In the genomic region with DNA sequence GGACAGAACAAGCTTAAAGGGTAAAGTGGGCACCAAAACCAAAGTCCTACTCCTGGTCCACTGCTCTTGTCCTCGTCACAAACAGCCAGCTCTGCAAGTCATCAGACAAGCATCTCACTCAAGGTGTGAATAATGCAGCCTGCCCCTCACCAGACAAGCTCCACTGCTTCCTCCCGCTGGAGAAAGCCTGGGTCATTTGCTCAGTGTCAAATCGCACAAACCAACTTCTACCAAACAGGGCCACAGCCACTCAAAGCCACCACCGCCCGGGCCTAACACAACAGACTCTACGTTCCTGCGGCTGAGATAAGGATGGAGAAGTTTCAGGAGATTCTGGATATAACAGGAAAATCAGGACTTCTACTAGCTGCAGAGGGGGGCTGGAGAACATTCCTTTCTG, we compare ENCODE assay signal across 9 cellular contexts. TPM values are rescaled to one million over a fixed set of nuclear protein-coding genes. Genes with fewer than 3 reads are reported as not detected.
DNase-seq lines count a peak whose midpoint lies in the region; ATAC-seq, FAIRE-seq and TF ChIP-seq lines count a peak whose summit lies in the region.
"Had no signal": no experiment of that assay in that cellular context is flagged by ENCODE, and none has a peak within 500 bp of the region (broad histone marks: within the 10 kb centered on the region; RNA-seq: fewer than 3 reads in every experiment).

No MANE protein-coding gene starts in this region.

- 13 to 52% (median 32%) methylated on average over 6 to 7 of the region's 7 CpGs for whole genome bisulfite sequencing in stomach, 5 donors

- peak overlapping the region; percentile 19 for H3K4me2 ChIP-seq in keratinocyte (ENCODE audit: control insufficient read depth, extremely low read depth, insufficient read depth, low read depth, low read length)

- H3K9me3 ChIP-seq in keratinocyte (ENCODE audit: control insufficient read depth, low read depth, low read length) (no peaks in the 10 kb centered on the region), stomach (no peaks in the 10 kb centered on the region)

- no peaks in the 10 kb centered on the region for H3K27me3 ChIP-seq in keratinocyte (ENCODE audit: control insufficient read depth, extremely low read depth, insufficient read depth, low read length)
- no peaks in the 10 kb centered on the region for H3K27me3 ChIP-seq in stomach

- peaks cover 10 to 25% of the 10 kb centered on the region in 2 experiments for H3K36me3 ChIP-seq in keratinocyte (ENCODE audit: control insufficient read depth in 2 of 2, extremely low read depth in 1 of 2, insufficient read depth in 2 of 2, low read length in 2 of 2)
- H3K36me3 ChIP-seq in stomach = peaks cover 29 to 46% (median 40%) of the 10 kb centered on the region in 4 donors

- intact Hi-C loops in stomach (cut with DNase I; ENCODE audit: low total_unique reads) = loop anchor here (10.0 kb wide), 2 partner anchors 138 to 188 kb away; no protein-coding TSS in a partner anchor

- DNase-seq in activated T-cell treated with anti-CD3 and anti-CD28 coated beads, Interleukin-2, amount 50 U/mL, for 24 hours = no peak
- DNase-seq in activated T-cell treated with anti-CD3 and anti-CD28 coated beads, Interleukin-2, amount 50 U/mL, for 1 hour = no peak
- no peak for DNase-seq in WTC11 (ENCODE audit: low spot score)
- DNase-seq in keratinocyte (ENCODE audit: low read depth, low spot score) = no peak
- DNase-seq in stomach = peak; percentile 47
- no peak for DNase-seq in COR-L47 (lab: John Stamatoyannopoulos, UW)
- no peak for DNase-seq in germinal center (ENCODE audit: low spot score)
- DNase-seq in globus pallidus (ENCODE audit: low spot score) = no peak

- ATAC-seq in WTC11 = no peak
- ATAC-seq: left lobe of liver had no signal

- peaks cover 26% of the 10 kb centered on the region for H3K4me1 ChIP-seq in keratinocyte (ENCODE audit: control insufficient read depth, extremely low read depth, insufficient read depth, low read length)
- H3K4me1 ChIP-seq in stomach = peaks cover 48 to 85% (median 79%) of the 10 kb centered on the region in 4 donors

- H2AFZ ChIP-seq in keratinocyte (ENCODE audit: control insufficient read depth, low read length) = no peak overlapping the region

- no peak overlapping the region for H3K4me3 ChIP-seq in keratinocyte (ENCODE audit: control insufficient read depth in 2 of 3, extremely low read depth in 1 of 3, insufficient read depth in 2 of 3, low read depth in 1 of 3, low read length in 3 of 3)
- H3K4me3 ChIP-seq in stomach = peak overlapping the region; percentile 87 to 97 (median 94)

- peak; percentile 13 for FAIRE-seq in keratinocyte (lab: Jason Lieb, UNC)

- H3K9me1 ChIP-seq in keratinocyte (ENCODE audit: control insufficient read depth, extremely low read depth, insufficient read depth, low read length) = no peaks in the 10 kb centered on the region

- no peak for TF ChIP-seq POLR2A in stomach (IDR thresholded peaks at IDR 0.05)

- TF ChIP-seq CTCF in WTC11 (IDR thresholded peaks at IDR 0.05) = no peak
- TF ChIP-seq CTCF in keratinocyte (optimal IDR thresholded peaks at IDR 0.05 in 1 of 3, IDR thresholded peaks at IDR 0.05 in 1 of 3, conservative IDR thresholded peaks at IDR 0.05 in 1 of 3; ENCODE audit: extremely low read depth in 1 of 3, insufficient read depth in 2 of 3, low read length in 3 of 3) = no peak
- TF ChIP-seq CTCF in stomach (IDR thresholded peaks at IDR 0.05) = no peak

- no peaks in the 10 kb centered on the region for H3K9me3 Mint-ChIP-seq in activated T-cell treated with anti-CD3 and anti-CD28 coated beads, Interleukin-2, amount 50 U/mL, for 24 hours
- H3K9me3 Mint-ChIP-seq in WTC11 = no peaks in the 10 kb centered on the region

- H3K36me3 Mint-ChIP-seq in activated T-cell treated with anti-CD3 and anti-CD28 coated beads, Interleukin-2, amount 50 U/mL, for 24 hours (ENCODE audit: low read depth) = peaks cover 64% of the 10 kb centered on the region
- peaks cover 55% of the 10 kb centered on the region for H3K36me3 Mint-ChIP-seq in WTC11

- peaks cover 2% of the 10 kb centered on the region for H3K79me2 ChIP-seq in keratinocyte (ENCODE audit: control insufficient read depth, insufficient read depth, low read length)

- CTCF ChIA-PET in WTC11 (lab: Charles Lee) = interaction anchor here (1.0 to 5.6 kb wide), 3 partner anchors 80 to 90 kb away, joined by 5 to 145 read pairs (median 6); no protein-coding TSS in a partner anchor

- H3K27ac Mint-ChIP-seq in activated T-cell treated with anti-CD3 and anti-CD28 coated beads, Interleukin-2, amount 50 U/mL, for 24 hours = no peak overlapping the region
- H3K27ac Mint-ChIP-seq in WTC11 = peak overlapping the region; percentile 64; the same call in 1 of the 2 replicates

- POLR2A ChIA-PET in WTC11 (lab: Charles Lee) = no interaction called here

- H3K4me1 Mint-ChIP-seq in activated T-cell treated with anti-CD3 and anti-CD28 coated beads, Interleukin-2, amount 50 U/mL, for 24 hours (ENCODE audit: low read depth) = peaks cover 77% of the 10 kb centered on the region
- peaks cover 51% of the 10 kb centered on the region for H3K4me1 Mint-ChIP-seq in WTC11

- H3K4me3 Mint-ChIP-seq in activated T-cell treated with anti-CD3 and anti-CD28 coated beads, Interleukin-2, amount 50 U/mL, for 24 hours = peak overlapping the region; percentile 81
- H3K4me3 Mint-ChIP-seq in WTC11 = peak overlapping the region; percentile 70

- TF ChIP-seq EP300 in stomach (IDR thresholded peaks at IDR 0.05) = no peak

- no peaks in the 10 kb centered on the region for H3K27me3 Mint-ChIP-seq in activated T-cell treated with anti-CD3 and anti-CD28 coated beads, Interleukin-2, amount 50 U/mL, for 24 hours
- no peaks in the 10 kb centered on the region for H3K27me3 Mint-ChIP-seq in WTC11 (ENCODE audit: low read depth)

- no peak overlapping the region for H3K9ac ChIP-seq in keratinocyte (ENCODE audit: control insufficient read depth, extremely low read depth, insufficient read depth, low read length)

- H3K27ac ChIP-seq in keratinocyte (ENCODE audit: control insufficient read depth, insufficient read depth, low read length) = no peak overlapping the region
- H3K27ac ChIP-seq in stomach = peak overlapping the region; percentile 45 to 96 (median 88)

- no peaks in the 10 kb centered on the region for H4K20me1 ChIP-seq in keratinocyte (ENCODE audit: control insufficient read depth, extremely low read depth, insufficient read depth, low read length)

- dilution Hi-C loops in keratinocyte (cut with MboI; ENCODE audit: extremely low pct_ligation_motif_present, low sequenced_read_pairs) = no loop called here

TF ChIP-seq in WTC11, 78 proteins besides CTCF, POLR2A, EP300 and RAD21 (continues in another document):
- TF ChIP-seq CREM (CRISPR knock-in tag; IDR thresholded peaks at IDR 0.05) (no peak), SMAD3 (CRISPR knock-in tag; IDR thresholded peaks at IDR 0.05; ENCODE audit: borderline replicate concordance) (no peak), ZNF232 (CRISPR knock-in tag; IDR thresholded peaks at IDR 0.05) (no peak), OVOL2 (CRISPR knock-in tag; IDR thresholded peaks at IDR 0.05; ENCODE audit: borderline replicate concordance) (no peak)
- TF ChIP-seq, protein P1, sequence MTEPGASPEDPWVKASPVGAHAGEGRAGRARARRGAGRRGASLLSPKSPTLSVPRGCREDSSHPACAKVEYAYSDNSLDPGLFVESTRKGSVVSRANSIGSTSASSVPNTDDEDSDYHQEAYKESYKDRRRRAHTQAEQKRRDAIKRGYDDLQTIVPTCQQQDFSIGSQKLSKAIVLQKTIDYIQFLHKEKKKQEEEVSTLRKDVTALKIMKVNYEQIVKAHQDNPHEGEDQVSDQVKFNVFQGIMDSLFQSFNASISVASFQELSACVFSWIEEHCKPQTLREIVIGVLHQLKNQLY (CRISPR knock-in tag; IDR thresholded peaks at IDR 0.05) = no peak
- TF ChIP-seq, protein P2, sequence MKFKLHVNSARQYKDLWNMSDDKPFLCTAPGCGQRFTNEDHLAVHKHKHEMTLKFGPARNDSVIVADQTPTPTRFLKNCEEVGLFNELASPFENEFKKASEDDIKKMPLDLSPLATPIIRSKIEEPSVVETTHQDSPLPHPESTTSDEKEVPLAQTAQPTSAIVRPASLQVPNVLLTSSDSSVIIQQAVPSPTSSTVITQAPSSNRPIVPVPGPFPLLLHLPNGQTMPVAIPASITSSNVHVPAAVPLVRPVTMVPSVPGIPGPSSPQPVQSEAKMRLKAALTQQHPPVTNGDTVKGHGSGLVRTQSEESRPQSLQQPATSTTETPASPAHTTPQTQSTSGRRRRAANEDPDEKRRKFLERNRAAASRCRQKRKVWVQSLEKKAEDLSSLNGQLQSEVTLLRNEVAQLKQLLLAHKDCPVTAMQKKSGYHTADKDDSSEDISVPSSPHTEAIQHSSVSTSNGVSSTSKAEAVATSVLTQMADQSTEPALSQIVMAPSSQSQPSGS (CRISPR knock-in tag; IDR thresholded peaks at IDR 0.05; ENCODE audit: borderline replicate concordance, low read depth) = no peak
- TF ChIP-seq, protein P3, sequence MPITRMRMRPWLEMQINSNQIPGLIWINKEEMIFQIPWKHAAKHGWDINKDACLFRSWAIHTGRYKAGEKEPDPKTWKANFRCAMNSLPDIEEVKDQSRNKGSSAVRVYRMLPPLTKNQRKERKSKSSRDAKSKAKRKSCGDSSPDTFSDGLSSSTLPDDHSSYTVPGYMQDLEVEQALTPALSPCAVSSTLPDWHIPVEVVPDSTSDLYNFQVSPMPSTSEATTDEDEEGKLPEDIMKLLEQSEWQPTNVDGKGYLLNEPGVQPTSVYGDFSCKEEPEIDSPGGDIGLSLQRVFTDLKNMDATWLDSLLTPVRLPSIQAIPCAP (CRISPR knock-in tag; IDR thresholded peaks at IDR 0.05) = no peak
- TF ChIP-seq, protein P4, sequence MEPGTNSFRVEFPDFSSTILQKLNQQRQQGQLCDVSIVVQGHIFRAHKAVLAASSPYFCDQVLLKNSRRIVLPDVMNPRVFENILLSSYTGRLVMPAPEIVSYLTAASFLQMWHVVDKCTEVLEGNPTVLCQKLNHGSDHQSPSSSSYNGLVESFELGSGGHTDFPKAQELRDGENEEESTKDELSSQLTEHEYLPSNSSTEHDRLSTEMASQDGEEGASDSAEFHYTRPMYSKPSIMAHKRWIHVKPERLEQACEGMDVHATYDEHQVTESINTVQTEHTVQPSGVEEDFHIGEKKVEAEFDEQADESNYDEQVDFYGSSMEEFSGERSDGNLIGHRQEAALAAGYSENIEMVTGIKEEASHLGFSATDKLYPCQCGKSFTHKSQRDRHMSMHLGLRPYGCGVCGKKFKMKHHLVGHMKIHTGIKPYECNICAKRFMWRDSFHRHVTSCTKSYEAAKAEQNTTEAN (CRISPR knock-in tag; IDR thresholded peaks at IDR 0.05) = no peak

RNA-seq across cellular contexts. Expression of a gene that starts 3.3 kb away (rescaled TPM):
- total RNA-seq in WTC11 (2021) = 98.8 to 115 TPM (median 105 TPM) in 3 replicates
- 9.4 to 24.7 TPM (median 16.9 TPM) in 3 replicates for polyA plus RNA-seq in keratinocyte
- polyA plus RNA-seq in keratinocyte (2011; ENCODE audit: low read depth) = 11.6 TPM
- 14.3 and 20.5 TPM in 2 replicates for polyA plus RNA-seq in keratinocyte (2011; cell fraction: cytosol; rRNA removed)
- 17.7 and 22.1 TPM in 2 replicates for polyA plus RNA-seq in keratinocyte (2011; cell fraction: nucleus; rRNA removed)
- polyA plus RNA-seq in keratinocyte (2012; ENCODE audit: low replicate concordance) = 16.3 and 25.9 TPM in 2 replicates
- polyA minus RNA-seq in keratinocyte = 7.6 to 28.1 TPM (median 13.1 TPM) in 3 replicates
- polyA minus RNA-seq in keratinocyte (2011; cell fraction: cytosol; rRNA and poly(A)+ RNA removed) = 16.7 TPM
- polyA minus RNA-seq in keratinocyte (2011; cell fraction: nucleus; rRNA and poly(A)+ RNA removed) = 5.7 and 7.1 TPM in 2 replicates
- 10 to 100 TPM in 3 of 5 donors, 1 to 10 TPM in 2; 4.3 to 77.6 (median 20.0) TPM for total RNA-seq in stomach
- 100 to 1,000 TPM in 1 of 3 donors, 10 to 100 TPM in 2; 37.0 to 100 (median 59.5) TPM for polyA plus RNA-seq in stomach

Comparison
In these comparisons a context has a peak if more than half of its experiments do, and no peak if none do; other contexts are left out.
1. H3K4me3 ChIP-seq: peak in stomach (4 of 4); none in keratinocyte (0 of 3).